Comparison of ENCODE assay signal across 8 cellular contexts in the genomic region with DNA sequence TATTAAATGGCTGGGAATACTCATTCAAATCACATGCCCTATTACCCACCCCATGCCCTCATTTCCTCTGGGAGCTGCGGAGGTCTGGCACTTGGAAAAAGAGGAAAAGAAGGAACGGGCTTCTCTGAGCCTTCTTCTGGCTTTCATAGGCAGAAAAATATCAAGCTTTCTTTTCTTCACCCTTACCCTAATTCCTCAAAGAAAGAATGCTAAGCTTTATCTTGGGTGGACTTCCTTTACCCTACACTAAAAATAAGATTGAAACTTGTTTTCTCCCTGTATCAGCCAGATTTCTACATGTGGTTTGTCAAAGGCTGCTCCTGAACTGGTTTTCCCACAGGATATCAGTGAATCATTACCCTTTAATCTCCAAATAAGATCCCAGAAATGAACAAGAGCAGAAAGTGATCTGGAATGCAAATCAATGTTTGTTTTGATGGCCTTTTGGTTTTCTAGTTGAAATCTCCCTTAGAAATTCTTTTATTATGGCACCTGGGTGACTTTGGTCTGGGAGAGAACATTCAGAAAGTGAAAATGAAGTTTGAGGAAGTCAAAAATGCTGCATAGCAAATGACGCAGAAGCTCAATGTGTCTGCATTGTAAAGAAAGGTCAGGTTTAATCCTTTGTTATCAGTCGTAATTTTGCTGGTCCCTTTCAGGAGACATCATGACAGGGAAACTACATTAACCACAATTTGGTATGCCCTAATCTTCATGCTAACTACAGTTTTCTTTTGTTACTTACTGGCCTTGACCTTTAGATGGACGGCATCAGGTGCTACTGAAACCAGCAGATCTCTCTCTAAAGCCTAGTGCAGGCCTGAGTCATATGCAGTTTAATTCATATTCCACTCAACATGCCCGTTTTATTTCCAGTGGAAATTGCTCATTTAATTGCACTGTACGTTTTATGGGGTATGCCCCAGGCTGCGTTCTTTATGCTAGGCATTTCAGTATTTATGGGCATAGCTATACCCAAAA. TPM values are rescaled to one million over a fixed set of nuclear protein-coding genes. Genes with fewer than 3 reads are reported as not detected.
A peak's percentile ranks its signal among the peaks of the same experiment; 100 is the strongest.
DNase-seq lines count a peak whose midpoint lies in the region; ATAC-seq and TF ChIP-seq lines count a peak whose summit lies in the region.

No MANE protein-coding gene starts in this region.

- DNase-seq in BE2C (peak; percentile 28), OCI-M1 (lab: John Stamatoyannopoulos, UW) (peak; percentile 92), dermis blood vessel endothelial cell (peak; percentile 75), midbrain (lab: John Stamatoyannopoulos, UW) (peak; percentile 69), SHP77 treated with DMSO at 0.1 percent for 48 hours (lab: John Stamatoyannopoulos, UW) (no peak)
- no peak for DNase-seq in activated effector memory CD4-positive, alpha-beta T cell treated with anti-CD3 and anti-CD28 coated beads, Interleukin-2, amount 50 U/mL, for 16 hours

- ATAC-seq in GM18867 (IDR thresholded peaks at IDR 0.05; ENCODE audit: unreplicated experiment) (peak; percentile 51), HG03039 (IDR thresholded peaks at IDR 0.05; ENCODE audit: unreplicated experiment) (peak; percentile 54)

- H3K9me3 ChIP-seq in BE2C = no peaks in the 10 kb centered on the region; the same call in 1 of the 2 replicates

- peak overlapping the region; percentile 53 for H3K4me3 ChIP-seq in BE2C (ENCODE audit: low read depth, low read length)

- no peaks in the 10 kb centered on the region for H3K27me3 ChIP-seq in BE2C

- TF ChIP-seq CTCF in BE2C (IDR thresholded peaks at IDR 0.05; ENCODE audit: low read depth, low read length) = no peak

- H3K4me1 ChIP-seq in BE2C = peaks cover 9% of the 10 kb centered on the region

- no peaks in the 10 kb centered on the region for H3K36me3 ChIP-seq in BE2C

RNA-seq across cellular contexts. Expression of a gene that starts 46.6 kb away (rescaled TPM):
- 79.6 TPM for polyA plus RNA-seq in BE2C (2012; ENCODE audit: insufficient read depth, insufficient read length, low read depth)
- 40.7 and 83.4 TPM in 2 replicates for total RNA-seq in dermis blood vessel endothelial cell

Comparison
In these comparisons a context has a peak if more than half of its experiments do, and no peak if none do; other contexts are left out.
1. DNase-seq: peak in BE2C (single experiment), OCI-M1 (single experiment), dermis blood vessel endothelial cell (single experiment) and midbrain (single experiment); none in activated effector memory CD4-positive, alpha-beta T cell treated with anti-CD3 and anti-CD28 coated beads, Interleukin-2, amount 50 U/mL, for 16 hours (single experiment) and SHP77 treated with DMSO at 0.1 percent for 48 hours (single experiment).